10 cellular contexts compared by ENCODE assay signal in the genomic region with DNA sequence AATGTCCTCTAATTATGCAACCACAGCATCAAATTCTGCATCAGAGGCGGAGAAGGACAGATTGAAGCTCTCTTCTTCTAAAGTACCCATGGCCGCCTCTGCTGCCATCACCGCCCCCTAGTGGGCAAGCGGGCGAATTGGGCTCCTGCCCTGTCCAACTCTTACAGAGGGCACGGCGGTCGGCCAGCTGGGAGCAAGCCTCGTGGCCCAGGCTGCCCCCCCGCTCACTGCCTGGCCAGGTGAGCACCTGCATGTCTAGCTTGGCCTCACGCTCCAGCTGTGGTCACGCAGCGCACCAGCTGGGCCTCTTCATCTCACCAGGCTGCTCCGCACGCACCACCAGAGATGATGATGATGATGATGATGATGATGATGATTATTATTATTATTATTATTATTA.
DNase-seq lines count a peak whose midpoint lies in the region; ATAC-seq and TF ChIP-seq lines count a peak whose summit lies in the region.
"Had no signal": no experiment of that assay in that cellular context is flagged by ENCODE, and none has a peak within 500 bp of the region (broad histone marks: within the 10 kb centered on the region; RNA-seq: fewer than 3 reads in every experiment).

No MANE protein-coding gene starts in this region.

- TF ChIP-seq CTCF in GM12874 (IDR thresholded peaks at IDR 0.05; ENCODE audit: insufficient read depth, low read depth, low read length) (peak; percentile 69), hepatocyte (IDR thresholded peaks at IDR 0.05; ENCODE audit: poor library complexity) (peak; percentile 4), dorsolateral prefrontal cortex (IDR thresholded peaks at IDR 0.05 in 54 of 56, conservative IDR thresholded peaks at IDR 0.05 in 2 of 56; ENCODE audit: low read depth in 1 of 56, partially characterized antibody in 56 of 56) (no peak)

- no peak for ATAC-seq in HG03025 (IDR thresholded peaks at IDR 0.05; ENCODE audit: low FRiP score, unreplicated experiment)
- ATAC-seq: foreskin keratinocyte had no signal

- intact Hi-C loops in dorsolateral prefrontal cortex (cut with DNase I) = no loop called here

- WGBS in hepatocyte (ENCODE audit: low lambda C conversion rate, missing lambda C conversion rate) = 83% methylated on average over 15 of the region's 15 CpGs

- H3K79me2 ChIP-seq in hepatocyte = no peaks in the 10 kb centered on the region

- H3K27ac ChIP-seq in hepatocyte (no peak overlapping the region), dorsolateral prefrontal cortex (no peak overlapping the region)
- H3K27ac ChIP-seq: foreskin keratinocyte, thoracic aorta had no signal

- no peaks in the 10 kb centered on the region for H3K36me3 ChIP-seq in hepatocyte (replicated peaks; ENCODE audit: insufficient read depth, low read depth)
- H3K36me3 ChIP-seq: thoracic aorta had no signal

- H3K4me2 ChIP-seq in hepatocyte = no peak overlapping the region

- no peaks in the 10 kb centered on the region for H3K4me1 ChIP-seq in hepatocyte (ENCODE audit: insufficient read depth)
- H3K4me1 ChIP-seq: foreskin keratinocyte had no signal

- no peaks in the 10 kb centered on the region for H3K9me3 ChIP-seq in hepatocyte (ENCODE audit: low read depth)
- H3K9me3 ChIP-seq: thoracic aorta had no signal

- H3K9me2 ChIP-seq in hepatocyte (replicated peaks; ENCODE audit: insufficient read depth) = no peaks in the 10 kb centered on the region

- H3K27me3 ChIP-seq in hepatocyte (no peaks in the 10 kb centered on the region), dorsolateral prefrontal cortex (peaks cover 0 to 5% (median 0%) of the 10 kb centered on the region in 45 donors)
- H3K27me3 ChIP-seq: foreskin keratinocyte had no signal

- DNase-seq in D341Med (ENCODE audit: low spot score) = peak; percentile 65
- peak; percentile 13 for DNase-seq in NCI-H526 treated with DMSO at 0.1 percent for 48 hours (lab: John Stamatoyannopoulos, UW)
- no peak for DNase-seq in hepatocyte (ENCODE audit: low spot score)
- no peak for DNase-seq in COLO829 (ENCODE audit: low spot score)
- DNase-seq in dorsolateral prefrontal cortex = no peak
- DNase-seq: foreskin keratinocyte, NCI-H774 had no signal

- no peak overlapping the region for H2AFZ ChIP-seq in hepatocyte

- H4K20me1 ChIP-seq in hepatocyte (ENCODE audit: insufficient read depth, poor library complexity, severe bottlenecking) = no peaks in the 10 kb centered on the region

- H3K4me3 ChIP-seq in hepatocyte (no peak overlapping the region), dorsolateral prefrontal cortex (no peak overlapping the region)
- H3K4me3 ChIP-seq: thoracic aorta had no signal

Comparison
In these comparisons a context has a peak if more than half of its experiments do, and no peak if none do; other contexts are left out.
1. DNase-seq: peak in D341Med (single experiment) and NCI-H526 treated with DMSO at 0.1 percent for 48 hours (single experiment); none in hepatocyte (single experiment), COLO829 (single experiment) and dorsolateral prefrontal cortex (0 of 10).
2. CTCF ChIP-seq: peak in GM12874 (single experiment) and hepatocyte (single experiment); none in dorsolateral prefrontal cortex (0 of 56).